31 cellular contexts compared by ENCODE assay signal in genomic region chr1:17992800-17993199, GRCh38.
"Had no signal": no experiment of that assay in that cellular context is flagged by ENCODE, and none has a peak within 500 bp of the region (broad histone marks: within the 10 kb centered on the region; RNA-seq: fewer than 3 reads in every experiment).

No MANE protein-coding gene starts in this region.

- H3K4me1 Mint-ChIP-seq: natural killer cell; nephron; stimulated activated memory B cell treated with anti-CD40 and anti-IgM and Interleukin-4, amounts not matched to agents 10 μg/mL and 1 μg/mL and 100 μg/mL, for 72 hours; stimulated activated naive CD8-positive, alpha-beta T cell treated with anti-CD3 and anti-CD28 coated beads, Interleukin-15, amount 100 ng/mL, for 72 hours had no signal

- H3K4me3 ChIP-seq: ovary, psoas muscle, skin epidermis, smooth muscle cell, spleen, suprapubic skin, testis, tibial artery, transverse colon, upper lobe of right lung, uterus had no signal

- H3K27me3 ChIP-seq: ovary, testis, uterus had no signal

- H3K27ac ChIP-seq: ovary, parathyroid adenoma, psoas muscle, skin epidermis, spleen, suprapubic skin, testis, tibial artery, transverse colon, upper lobe of right lung, uterus had no signal

- H3K9ac ChIP-seq: parathyroid adenoma had no signal

- H3K9me3 ChIP-seq: ovary, psoas muscle, spleen, suprapubic skin, testis, tibial artery, transverse colon, upper lobe of right lung, uterus had no signal

- H3K4me2 ChIP-seq: smooth muscle cell had no signal

- H3K27ac Mint-ChIP-seq: naive thymus-derived CD4-positive, alpha-beta T cell; natural killer cell; nephron; progenitor cell of endocrine pancreas; stimulated activated memory B cell treated with anti-CD40 and anti-IgM and Interleukin-4, amounts not matched to agents 10 μg/mL and 1 μg/mL and 100 μg/mL, for 72 hours; type B pancreatic cell had no signal

- H3K79me2 ChIP-seq: parathyroid adenoma had no signal

- H3K4me1 ChIP-seq: parathyroid adenoma, psoas muscle, spleen, suprapubic skin, testis, tibial artery, transverse colon, upper lobe of right lung, uterus had no signal

- H3K36me3 Mint-ChIP-seq: naive thymus-derived CD4-positive, alpha-beta T cell; natural killer cell; stimulated activated memory B cell treated with anti-CD40 and anti-IgM and Interleukin-4, amounts not matched to agents 10 μg/mL and 1 μg/mL and 100 μg/mL, for 72 hours; type B pancreatic cell had no signal

- ATAC-seq: naive thymus-derived CD4-positive, alpha-beta T cell; psoas muscle; right cardiac atrium; sciatic nerve; stimulated activated memory B cell treated with anti-CD40 and anti-IgM and Interleukin-4, amounts not matched to agents 10 μg/mL and 1 μg/mL and 100 μg/mL, for 72 hours; stimulated activated naive CD8-positive, alpha-beta T cell treated with anti-CD3 and anti-CD28 coated beads, Interleukin-15, amount 100 ng/mL, for 72 hours; stimulated activated naive CD8-positive, alpha-beta T cell treated with anti-CD3 and anti-CD28 coated beads, Interleukin-15, Interleukin-2, amounts not matched to agents 100 U/mL and 50 U/mL, for 24 hours; upper lobe of right lung had no signal

- H3K9me3 Mint-ChIP-seq: natural killer cell; nephron; stimulated activated naive CD8-positive, alpha-beta T cell treated with anti-CD3 and anti-CD28 coated beads, Interleukin-15, amount 100 ng/mL, for 72 hours; type B pancreatic cell had no signal

- H3K36me3 ChIP-seq: ovary, spleen, suprapubic skin, tibial artery, transverse colon, upper lobe of right lung, uterus had no signal

- DNase-seq: naive thymus-derived CD4-positive, alpha-beta T cell; natural killer cell; occipital lobe; ovary; posterior cingulate gyrus; psoas muscle; right cardiac atrium; spleen; stimulated activated CD4-positive, alpha-beta T cell treated with anti-CD3 and anti-CD28 coated beads, Interleukin-12 subunit alpha, Interleukin-12 subunit beta, amount 100 ng/mL, for 4 hours; stimulated activated CD4-positive, alpha-beta T cell treated with anti-CD3 and anti-CD28 coated beads, Interleukin-1b, Interleukin-23, amount 100 ng/mL, for 48 hours; stimulated activated CD4-positive, alpha-beta T cell treated with anti-CD3 and anti-CD28 coated beads, Interleukin-4, amount 100 ng/mL, for 1 hour; stimulated activated CD4-positive, alpha-beta T cell treated with anti-CD3 and anti-CD28 coated beads, Interleukin-4, amount 100 ng/mL, for 4 hours; stimulated activated CD8-positive, alpha-beta memory T cell treated with anti-CD3 and anti-CD28 coated beads, Interleukin-4, amount 100 ng/mL, for 48 hours; stimulated activated naive CD4-positive, alpha-beta T cell; stimulated activated naive CD8-positive, alpha-beta T cell treated with anti-CD3 and anti-CD28 coated beads, Interleukin-15, amount 100 ng/mL, for 72 hours; stimulated activated naive CD8-positive, alpha-beta T cell treated with anti-CD3 and anti-CD28 coated beads, Interleukin-15, Interleukin-2, amounts not matched to agents 100 U/mL and 50 U/mL, for 24 hours; substantia nigra; testis; tibial artery; transverse colon; upper lobe of right lung; uterus had no signal

- H3K4me3 Mint-ChIP-seq: naive thymus-derived CD4-positive, alpha-beta T cell; natural killer cell; nephron; stimulated activated memory B cell treated with anti-CD40 and anti-IgM and Interleukin-4, amounts not matched to agents 10 μg/mL and 1 μg/mL and 100 μg/mL, for 72 hours; stimulated activated naive CD8-positive, alpha-beta T cell treated with anti-CD3 and anti-CD28 coated beads, Interleukin-15, amount 100 ng/mL, for 72 hours; type B pancreatic cell had no signal

- H2AFZ ChIP-seq: parathyroid adenoma had no signal
